17 cellular contexts compared by ENCODE assay signal in genomic region chr1:6873298-6874015, GRCh38.
"Had no signal": no experiment of that assay in that cellular context is flagged by ENCODE, and none has a peak within 500 bp of the region (broad histone marks: within the 10 kb centered on the region; RNA-seq: fewer than 3 reads in every experiment).

No MANE protein-coding gene starts in this region.

- H3K4me3 Mint-ChIP-seq: activated CD4-positive, alpha-beta memory T cell treated with anti-CD3 and anti-CD28 coated beads, Interleukin-2, amount 10 ng/mL, durations not matched to agents 7 days and 5 days; activated T-cell treated with anti-CD3 and anti-CD28 coated beads, Interleukin-2, amount 50 U/mL, for 72 hours; nephron progenitor cell; stimulated activated memory B cell treated with anti-CD40 and anti-IgM and Interleukin-4, amounts not matched to agents 10 μg/mL and 1 μg/mL and 100 μg/mL, for 72 hours had no signal

- H3K27me3 ChIP-seq: body of pancreas, foreskin keratinocyte, right atrium auricular region had no signal

- H3K9me3 ChIP-seq: body of pancreas, left ventricle myocardium inferior, right atrium auricular region had no signal

- H3K9me3 Mint-ChIP-seq: activated CD4-positive, alpha-beta memory T cell treated with anti-CD3 and anti-CD28 coated beads, Interleukin-2, amount 10 ng/mL, durations not matched to agents 7 days and 5 days; activated T-cell treated with anti-CD3 and anti-CD28 coated beads, Interleukin-2, amount 50 U/mL, for 72 hours; nephron progenitor cell; stimulated activated memory B cell treated with anti-CD40 and anti-IgM and Interleukin-4, amounts not matched to agents 10 μg/mL and 1 μg/mL and 100 μg/mL, for 72 hours; T-helper 2 cell treated with Interferon-gamma antibody and Interleukin-4, amounts not matched to agents 5 μg/mL and 100 μg/mL, for 36 hours had no signal

- H3K4me3 ChIP-seq: body of pancreas, left ventricle myocardium inferior, right atrium auricular region had no signal

- DNase-seq: activated CD4-positive, alpha-beta memory T cell treated with anti-CD3 and anti-CD28 coated beads, Interleukin-2, amount 10 ng/mL, durations not matched to agents 7 days and 5 days; activated gamma-delta T cell treated with Interleukin-2 at 50 U/mL for 16 hours; activated T-cell treated with anti-CD3 and anti-CD28 coated beads, Interleukin-2, amount 50 U/mL, for 72 hours; body of pancreas; dermis blood vessel endothelial cell; foreskin keratinocyte; head of caudate nucleus; left ventricle myocardium inferior; mesendoderm; nephron progenitor cell; SIG-M5; SW 1271; trophoblast cell had no signal

- H3K79me2 ChIP-seq: parathyroid adenoma had no signal

- H2AFZ ChIP-seq: parathyroid adenoma had no signal

- H3K27ac ChIP-seq: body of pancreas, foreskin keratinocyte, left ventricle myocardium inferior, parathyroid adenoma, right atrium auricular region had no signal

- H3K27ac Mint-ChIP-seq: activated CD4-positive, alpha-beta memory T cell treated with anti-CD3 and anti-CD28 coated beads, Interleukin-2, amount 10 ng/mL, durations not matched to agents 7 days and 5 days; nephron progenitor cell; stimulated activated memory B cell treated with anti-CD40 and anti-IgM and Interleukin-4, amounts not matched to agents 10 μg/mL and 1 μg/mL and 100 μg/mL, for 72 hours; T-helper 2 cell treated with Interferon-gamma antibody and Interleukin-4, amounts not matched to agents 5 μg/mL and 100 μg/mL, for 36 hours had no signal

- ATAC-seq: activated T-cell treated with anti-CD3 and anti-CD28 coated beads, Interleukin-2, amount 50 U/mL, for 72 hours; body of pancreas; foreskin keratinocyte; stimulated activated memory B cell treated with anti-CD40 and anti-IgM and Interleukin-4, amounts not matched to agents 10 μg/mL and 1 μg/mL and 100 μg/mL, for 72 hours had no signal

- H3K36me3 ChIP-seq: right atrium auricular region had no signal

- H3K27me3 Mint-ChIP-seq: activated CD4-positive, alpha-beta memory T cell treated with anti-CD3 and anti-CD28 coated beads, Interleukin-2, amount 10 ng/mL, durations not matched to agents 7 days and 5 days; stimulated activated memory B cell treated with anti-CD40 and anti-IgM and Interleukin-4, amounts not matched to agents 10 μg/mL and 1 μg/mL and 100 μg/mL, for 72 hours had no signal
